Comparison of ENCODE assay signal across 16 cellular contexts in the genomic region with DNA sequence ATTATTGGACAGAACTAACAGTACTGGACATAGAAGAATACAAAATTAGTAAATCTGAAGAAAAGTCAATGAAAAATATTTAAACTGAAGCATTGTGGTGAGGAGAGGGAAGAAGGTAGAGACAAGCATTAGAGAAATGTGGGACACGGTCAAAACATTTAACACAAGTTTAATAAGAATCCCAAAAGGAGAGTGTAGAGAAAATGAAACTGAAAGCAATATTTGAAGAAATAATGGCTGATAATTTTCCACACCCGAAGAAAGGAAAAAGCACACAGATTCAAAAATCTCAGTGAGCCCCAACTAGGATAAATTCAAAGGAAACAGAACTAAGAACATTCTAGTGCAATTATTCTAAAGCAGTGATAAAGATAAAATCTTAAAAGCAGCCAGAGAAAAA.
A peak's percentile ranks its signal among the peaks of the same experiment; 100 is the strongest.
DNase-seq lines count a peak whose midpoint lies in the region; ATAC-seq, FAIRE-seq and TF ChIP-seq lines count a peak whose summit lies in the region.
"Had no signal": no experiment of that assay in that cellular context is flagged by ENCODE, and none has a peak within 500 bp of the region (broad histone marks: within the 10 kb centered on the region; RNA-seq: fewer than 3 reads in every experiment).

No MANE protein-coding gene starts in this region.

- no peaks in the 10 kb centered on the region for H3K9me3 ChIP-seq in stomach
- H3K9me3 ChIP-seq: uterus had no signal

- peaks cover 0 to 5% (median under 1%) of the 10 kb centered on the region in 4 donors for H3K4me1 ChIP-seq in stomach
- H3K4me1 ChIP-seq: uterus had no signal

- H3K27ac ChIP-seq in stomach (no peak overlapping the region), caudate nucleus (ENCODE audit: low read depth, low read length) (no peak overlapping the region)
- H3K27ac ChIP-seq: uterus, WERI-Rb-1 had no signal

- no peak for TF ChIP-seq CTCF in stomach (IDR thresholded peaks at IDR 0.05)

- peak overlapping the region in 3 of 4 donors; percentile 1 to 17 (median 8) for H3K4me3 ChIP-seq in stomach
- H3K4me3 ChIP-seq: uterus had no signal

- H3K27me3 ChIP-seq in stomach = no peaks in the 10 kb centered on the region
- H3K27me3 ChIP-seq: uterus had no signal

- no peaks in the 10 kb centered on the region for H3K36me3 ChIP-seq in stomach
- H3K36me3 ChIP-seq: uterus, WERI-Rb-1 had no signal

- FAIRE-seq in RCC 7860 (lab: Jason Lieb, UNC) (no peak), islet of Langerhans (lab: Jason Lieb, UNC) (peak; percentile 9)
- FAIRE-seq: GM12892 had no signal

- intact Hi-C loops in stomach (cut with DNase I; ENCODE audit: low total_unique reads) = no loop called here

- WGBS in stomach, 5 donors = 37 to 69% (median 48%) methylated on average over 2 of the region's 2 CpGs

- ATAC-seq in HG03025 (IDR thresholded peaks at IDR 0.05; ENCODE audit: low FRiP score, unreplicated experiment) = no peak
- ATAC-seq: stimulated activated memory B cell treated with anti-CD40 and anti-IgM and Interleukin-4, amounts not matched to agents 10 μg/mL and 1 μg/mL and 100 μg/mL, for 72 hours had no signal

- TF ChIP-seq POLR2A in stomach (IDR thresholded peaks at IDR 0.05) = no peak

- no peak for TF ChIP-seq EP300 in stomach (IDR thresholded peaks at IDR 0.05)

- peak; percentile 14 for DNase-seq in H4 (ENCODE audit: low spot score)
- DNase-seq in RCC 7860 (ENCODE audit: low spot score) = peak; percentile 14
- no peak for DNase-seq in stomach
- DNase-seq in activated naive CD4-positive, alpha-beta T cell treated with anti-CD3 and anti-CD28 coated beads, Interleukin-2, amount 50 U/mL, for 16 hours = no peak
- no peak for DNase-seq in caudate nucleus (lab: John Stamatoyannopoulos, UW)
- DNase-seq: activated CD8-positive, alpha-beta memory T cell treated with anti-CD3 and anti-CD28 coated beads for 24 hours; activated effector memory CD4-positive, alpha-beta T cell treated with Interleukin-2 at 50 U/mL for 16 hours; KG1; NCI-H1694 treated with DMSO at 0.1 percent for 48 hours; SW 1271; uterus; WERI-Rb-1 had no signal

Comparison
In these comparisons a context has a peak if more than half of its experiments do, and no peak if none do; other contexts are left out.
1. DNase-seq: peak in H4 (single experiment) and RCC 7860 (single experiment); none in stomach (single experiment), activated naive CD4-positive, alpha-beta T cell treated with anti-CD3 and anti-CD28 coated beads, Interleukin-2, amount 50 U/mL, for 16 hours (single experiment) and caudate nucleus (0 of 61).